ENCODE assay signal across 21 cellular contexts in genomic region chr4:170682511-170682910, GRCh38.
DNase-seq lines count a peak whose midpoint lies in the region; ATAC-seq and TF ChIP-seq lines count a peak whose summit lies in the region.
"Had no signal": no experiment of that assay in that cellular context is flagged by ENCODE, and none has a peak within 500 bp of the region (broad histone marks: within the 10 kb centered on the region; RNA-seq: fewer than 3 reads in every experiment).

No MANE protein-coding gene starts in this region.

- no peak overlapping the region for H4K5ac ChIP-seq in mesendoderm (ENCODE audit: low read length)

- no peak overlapping the region for H3K4ac ChIP-seq in mesendoderm (ENCODE audit: low read depth, low read length)

- no peaks in the 10 kb centered on the region for H4K20me1 ChIP-seq in GM23338 (replicated peaks; ENCODE audit: insufficient read depth)
- H4K20me1 ChIP-seq: BLaER1 had no signal

- peak overlapping the region; percentile 70 for H2AFZ ChIP-seq in GM23338

- ATAC-seq in GM23338 = peak; percentile 66
- ATAC-seq in GM21786 (IDR thresholded peaks at IDR 0.05; ENCODE audit: unreplicated experiment) = no peak
- ATAC-seq: GM12878, HepG2 had no signal

- peak overlapping the region; percentile 60 for H3K27ac ChIP-seq in GM23338 (ENCODE audit: low read depth)
- peak overlapping the region; percentile 88 for H3K27ac ChIP-seq in HUES64 (ENCODE audit: low read depth, low read length)
- no peak overlapping the region for H3K27ac ChIP-seq in endodermal cell (ENCODE audit: low read depth, low read length)
- no peak overlapping the region for H3K27ac ChIP-seq in mesendoderm (ENCODE audit: low read depth, low read length)
- H3K27ac ChIP-seq: BLaER1 had no signal

- H3K18ac ChIP-seq in mesendoderm (ENCODE audit: low read length) = no peak overlapping the region

- 3% methylated on average over 2 of the region's 3 CpGs for WGBS in HUES64
- WGBS in endodermal cell (ENCODE audit: insufficient coverage in 1 of 2, insufficient read length in 1 of 2), 2 experiments = 2% methylated on average over 3 of the region's 3 CpGs; no CpG with 5 or more reads in 1 of the 2 experiments
- WGBS in mesendoderm (ENCODE audit: extremely low coverage, insufficient coverage, low lambda C conversion rate) = no CpG with 5 or more reads among the region's 3 CpGs

- H3K27me3 ChIP-seq in GM23338 (ENCODE audit: insufficient read depth) = no peaks in the 10 kb centered on the region
- H3K27me3 ChIP-seq in HUES64 (ENCODE audit: insufficient read depth, low read length) = no peaks in the 10 kb centered on the region
- H3K27me3 ChIP-seq in endodermal cell (ENCODE audit: control insufficient read depth, insufficient read depth, low read length, poor library complexity, severe bottlenecking) = no peaks in the 10 kb centered on the region
- no peaks in the 10 kb centered on the region for H3K27me3 ChIP-seq in mesendoderm (ENCODE audit: insufficient read depth, low read length, poor library complexity)
- H3K27me3 ChIP-seq: BLaER1 had no signal

- H3K4me1 ChIP-seq in GM23338 (ENCODE audit: insufficient read depth) = peaks cover 31% of the 10 kb centered on the region
- peaks cover 28% of the 10 kb centered on the region for H3K4me1 ChIP-seq in HUES64 (ENCODE audit: insufficient read depth, low read length)
- no peaks in the 10 kb centered on the region for H3K4me1 ChIP-seq in endodermal cell (ENCODE audit: control insufficient read depth, insufficient read depth, low read length)
- H3K4me1 ChIP-seq in mesendoderm (ENCODE audit: control insufficient read depth, low read depth, low read length) = no peaks in the 10 kb centered on the region
- H3K4me1 ChIP-seq: BLaER1, HAP-1 had no signal

- H3K4me2 ChIP-seq in GM23338 (peak overlapping the region; percentile 46), mesendoderm (ENCODE audit: low read length) (no peak overlapping the region)
- H3K4me2 ChIP-seq: BLaER1 had no signal

- H3K36me3 ChIP-seq in GM23338 (ENCODE audit: insufficient read depth) (0 out of 2 replicates have a peak, but pooled peaks cover 4% of the 10 kb centered on the region), HUES64 (ENCODE audit: insufficient read depth, low read length) (no peaks in the 10 kb centered on the region), endodermal cell (ENCODE audit: control insufficient read depth, insufficient read depth, low read length) (no peaks in the 10 kb centered on the region), mesendoderm (ENCODE audit: control insufficient read depth, insufficient read depth, low read length) (no peaks in the 10 kb centered on the region)
- H3K36me3 ChIP-seq: BLaER1, HAP-1 had no signal

- TF ChIP-seq CTCF in GM23338 (conservative IDR thresholded peaks at IDR 0.05; ENCODE audit: low read depth in 2 of 2) (no peak), endodermal cell (conservative IDR thresholded peaks at IDR 0.05) (no peak)

- H3K9me2 ChIP-seq in GM23338 (ENCODE audit: insufficient read depth) = no peaks in the 10 kb centered on the region

- H3K23ac ChIP-seq in mesendoderm (ENCODE audit: low read length) = no peak overlapping the region

- no peaks in the 10 kb centered on the region for H3K9me3 ChIP-seq in HUES64 (ENCODE audit: insufficient read depth, low read depth, low read length)
- H3K9me3 ChIP-seq in endodermal cell (ENCODE audit: control insufficient read depth, low read length) = peaks cover 37% of the 10 kb centered on the region
- H3K9me3 ChIP-seq: BLaER1, HAP-1 had no signal

- H3F3A ChIP-seq in GM23338 (replicated peaks; ENCODE audit: low read depth) = 0 out of 2 replicates have a peak, but pooled peaks cover 5% of the 10 kb centered on the region

- DNase-seq in GM23338 (ENCODE audit: low spot score) (peak; percentile 14), endodermal cell (peak; percentile 63), mesendoderm (peak; percentile 91), medulla oblongata (ENCODE audit: extremely low spot score) (no peak), NOMO-1 treated with DMSO at 0.1 percent for 48 hours (lab: John Stamatoyannopoulos, UW; ENCODE audit: unreplicated experiment) (no peak), CD1c-positive myeloid dendritic cell (ENCODE audit: extremely low spot score) (no peak)
- DNase-seq: 8988T; CD8-positive, alpha-beta memory T cell; COR-L47; DMS 273 treated with DMSO at 0.1 percent for 48 hours; DMS53; DND-41; EL had no signal

- no peak overlapping the region for H4K8ac ChIP-seq in mesendoderm (ENCODE audit: low read depth, low read length)

- peaks cover 12% of the 10 kb centered on the region for H3K9me3 Mint-ChIP-seq in GM23338
- peaks cover 17% of the 10 kb centered on the region for H3K9me3 Mint-ChIP-seq in endodermal cell

- no peak overlapping the region for H3K56ac ChIP-seq in mesendoderm (ENCODE audit: low read length)

- no peak overlapping the region for H3K27ac Mint-ChIP-seq in GM23338
- H3K27ac Mint-ChIP-seq in endodermal cell = no peak overlapping the region
- H3K27ac Mint-ChIP-seq: CD14-positive monocyte; CD8-positive, alpha-beta memory T cell; IgD-negative memory B cell had no signal

- H2BK15ac ChIP-seq in mesendoderm (replicated peaks; ENCODE audit: low read depth) = no peak overlapping the region

- no peak overlapping the region for H3K4me3 Mint-ChIP-seq in GM23338
- H3K4me3 Mint-ChIP-seq in endodermal cell = no peak overlapping the region
- H3K4me3 Mint-ChIP-seq: CD14-positive monocyte; CD8-positive, alpha-beta memory T cell; IgD-negative memory B cell had no signal

- H2BK5ac ChIP-seq in mesendoderm (ENCODE audit: low read length) = no peak overlapping the region

- H3K9ac ChIP-seq in HUES64 (ENCODE audit: low read depth, low read length) = peak overlapping the region; percentile 30
- peak overlapping the region; percentile 38 for H3K9ac ChIP-seq in endodermal cell (ENCODE audit: extremely low read depth, low read length, poor library complexity, severe bottlenecking)
- no peak overlapping the region for H3K9ac ChIP-seq in mesendoderm (ENCODE audit: low read length)
- H3K9ac ChIP-seq: BLaER1 had no signal

- no peak overlapping the region for H2AK5ac ChIP-seq in mesendoderm (ENCODE audit: low read length)

- H3K36me3 Mint-ChIP-seq in GM23338 (ENCODE audit: low read depth) (peaks cover 30% of the 10 kb centered on the region), endodermal cell (ENCODE audit: low read depth) (peaks cover 30% of the 10 kb centered on the region)
- H3K36me3 Mint-ChIP-seq: CD14-positive monocyte; CD8-positive, alpha-beta memory T cell; IgD-negative memory B cell had no signal

- H3K4me1 Mint-ChIP-seq in GM23338 = peaks cover 15% of the 10 kb centered on the region
- peaks cover 12% of the 10 kb centered on the region for H3K4me1 Mint-ChIP-seq in endodermal cell
- H3K4me1 Mint-ChIP-seq: CD14-positive monocyte; CD8-positive, alpha-beta memory T cell; IgD-negative memory B cell had no signal

- H3K79me2 ChIP-seq in GM23338 (replicated peaks; ENCODE audit: insufficient read depth) (no peaks in the 10 kb centered on the region), mesendoderm (ENCODE audit: control insufficient read depth, insufficient read depth, low read length) (no peaks in the 10 kb centered on the region)

- H2BK120ac ChIP-seq in mesendoderm (ENCODE audit: low read depth, low read length) = no peak overlapping the region

- H3K27me3 Mint-ChIP-seq in GM23338 (ENCODE audit: insufficient read depth, low read depth, poor library complexity) (peaks cover 5% of the 10 kb centered on the region), endodermal cell (ENCODE audit: insufficient read depth) (no peaks in the 10 kb centered on the region)
- H3K27me3 Mint-ChIP-seq: CD8-positive, alpha-beta memory T cell; IgD-negative memory B cell had no signal

- H3K4me3 ChIP-seq in GM23338 (no peak overlapping the region), HUES64 (ENCODE audit: low read length) (0 out of 2 replicates have a peak overlapping the region, but pooled peaks have one; percentile 3), endodermal cell (ENCODE audit: low read length) (peak overlapping the region; percentile 47), mesendoderm (ENCODE audit: low read length) (no peak overlapping the region)
- H3K4me3 ChIP-seq: BLaER1, GM12878, HAP-1 had no signal

- H3K79me1 ChIP-seq in mesendoderm (ENCODE audit: low read length) = no peaks in the 10 kb centered on the region

TF ChIP-seq in GM23338, 12 proteins besides CTCF, POLR2A, EP300 and RAD21 (continues in another document):
- no peak for TF ChIP-seq ETS1 (IDR thresholded peaks at IDR 0.05)
- no peak for TF ChIP-seq CREB1 (CRISPR knock-in tag; IDR thresholded peaks at IDR 0.05; ENCODE audit: low read depth)
- no peak for TF ChIP-seq NANOG (IDR thresholded peaks at IDR 0.05; ENCODE audit: borderline replicate concordance)
- TF ChIP-seq ZNF114 (CRISPR knock-in tag; IDR thresholded peaks at IDR 0.05) = no peak

Comparison
In these comparisons a context has a peak if more than half of its experiments do, and no peak if none do; other contexts are left out.
1. DNase-seq: peak in GM23338 (single experiment), endodermal cell (single experiment) and mesendoderm (single experiment); none in medulla oblongata (single experiment), NOMO-1 treated with DMSO at 0.1 percent for 48 hours (single experiment) and CD1c-positive myeloid dendritic cell (single experiment).
2. H3K27ac ChIP-seq: peak in GM23338 (single experiment) and HUES64 (single experiment); none in endodermal cell (single experiment) and mesendoderm (single experiment).
3. H3K4me3 ChIP-seq: peak in HUES64 (single experiment) and endodermal cell (single experiment); none in GM23338 (single experiment) and mesendoderm (single experiment).